In genomic region chr4:75630174-75630931, GRCh38 we compare ENCODE assay signal across 8 cellular contexts. TPM values are rescaled to one million over a fixed set of nuclear protein-coding genes. Genes with fewer than 3 reads are reported as not detected.
DNase-seq lines count a peak whose midpoint lies in the region; ATAC-seq, FAIRE-seq and TF ChIP-seq lines count a peak whose summit lies in the region.

TSS of gene CDKL2 (minus strand) at chr4:75630528. CDS start at chr4:75625988, 4,540 bp downstream.

- ATAC-seq in HG02759 (IDR thresholded peaks at IDR 0.05; ENCODE audit: unreplicated experiment): peak; percentile 100

- DNase-seq in GM12891 (ENCODE audit: insufficient read length, low spot score): peak; percentile 85
- DNase-seq in NCI-H2107 treated with DMSO at 0.1 percent for 48 hours (lab: John Stamatoyannopoulos, UW; ENCODE audit: unreplicated experiment): peak; percentile 59
- DNase-seq in activated CD4-positive, alpha-beta T cell treated with anti-CD3 and anti-CD28 coated beads, Interleukin-2, amount 50 U/mL, for 4 hours: peak; percentile 89 to 90
- DNase-seq in dermis microvascular lymphatic vessel endothelial cell (ENCODE audit: low read depth in 2 of 2): peak; percentile 23 to 72
- DNase-seq in stimulated activated CD4-positive, alpha-beta T cell treated with anti-CD3 and anti-CD28 coated beads, Interleukin-2, amount 100 ng/mL, for 4 hours (ENCODE audit: low read depth): peak; percentile 88
- no peak for DNase-seq in GF-D8 (lab: John Stamatoyannopoulos, UW)

- TF ChIP-seq CTCF in liver (IDR thresholded peaks at IDR 0.05; ENCODE audit: low read depth, low read length, missing input control): no peak

- H3K36me3 ChIP-seq in liver (ENCODE audit: control insufficient read depth in 4 of 4, insufficient read depth in 3 of 4, low read depth in 1 of 4, low read length in 3 of 4): no peaks in the 10 kb centered on the region

- no peak for TF ChIP-seq RAD21 in liver (IDR thresholded peaks at IDR 0.05)

- TF ChIP-seq POLR2A in GM12891 (IDR thresholded peaks at IDR 0.05; ENCODE audit: low read depth, low read length): no peak

- H3K4me3 ChIP-seq in liver (ENCODE audit: low read depth in 1 of 3, low read length in 3 of 3): peak within 1 kb of the TSS; percentile 22 to 67 (median 35)

- no peaks in the 10 kb centered on the region for H3K27me3 ChIP-seq in liver (ENCODE audit: control insufficient read depth in 4 of 4, insufficient read depth in 4 of 4, low read length in 3 of 4)

- no peak within 1 kb of the TSS for H3K27ac ChIP-seq in liver (ENCODE audit: low read depth in 1 of 2, low read length in 2 of 2)

- WGBS in liver: 11% methylated on average over 57 of the region's 57 CpGs

- H3K4me1 ChIP-seq in liver (ENCODE audit: control insufficient read depth in 4 of 4, insufficient read depth in 4 of 4, low read length in 3 of 4): peaks cover 2 to 8% (median 5%) of the 10 kb centered on the region in 4 donors

- no peaks in the 10 kb centered on the region for H3K9me3 ChIP-seq in liver (ENCODE audit: control insufficient read depth in 4 of 4, low read length in 3 of 4)

- FAIRE-seq in GM12891 (lab: Jason Lieb, UNC): peak; percentile 95

- H3K9ac ChIP-seq in liver (ENCODE audit: low read depth in 1 of 2, low read length in 2 of 2): no peak within 1 kb of the TSS

TF ChIP-seq in GM12891, 5 proteins besides CTCF, POLR2A, EP300 and RAD21:
- TF ChIP-seq PAX5 (IDR thresholded peaks at IDR 0.05; ENCODE audit: insufficient read depth, low read length, severe bottlenecking) (no peak), POLR2AphosphoS5 (IDR thresholded peaks at IDR 0.05; ENCODE audit: low read depth, low read length) (no peak), SPI1 (IDR thresholded peaks at IDR 0.05; ENCODE audit: low read depth, low read length) (no peak), TAF1 (IDR thresholded peaks at IDR 0.05; ENCODE audit: low read depth, low read length) (no peak), POU2F2 (IDR thresholded peaks at IDR 0.05; ENCODE audit: low read depth, low read length) (no peak)

TF ChIP-seq in liver, 16 proteins besides CTCF, POLR2A, EP300 and RAD21:
- no peak for TF ChIP-seq REST (IDR thresholded peaks at IDR 0.05)
- TF ChIP-seq GABPA (IDR thresholded peaks at IDR 0.05 in 1 of 2, conservative IDR thresholded peaks at IDR 0.05 in 1 of 2): no peak
- no peak for TF ChIP-seq ATF3 (IDR thresholded peaks at IDR 0.05)
- peak; percentile 41 for TF ChIP-seq SP1 (IDR thresholded peaks at IDR 0.05)

RNA-seq across cellular contexts. Expression of gene CDKL2, which starts in this region (rescaled TPM):
- 0.09 TPM for polyA plus RNA-seq in GM12891 (2012; ENCODE audit: low read depth, missing spikeins)
- 0.13 TPM in 2 replicates for total RNA-seq in dermis microvascular lymphatic vessel endothelial cell
- under 1 TPM; 0.08 to 0.14 TPM for total RNA-seq in liver
- polyA plus RNA-seq in liver: under 1 TPM in 1 of 2 donors, not detected in 1; 0.02 TPM

Comparison
In these comparisons a context has a peak if more than half of its experiments do, and no peak if none do; other contexts are left out.
1. Peak in DNase-seq in dermis microvascular lymphatic vessel endothelial cell; RNA of the gene not detected or under 1 TPM.